In the genomic region with DNA sequence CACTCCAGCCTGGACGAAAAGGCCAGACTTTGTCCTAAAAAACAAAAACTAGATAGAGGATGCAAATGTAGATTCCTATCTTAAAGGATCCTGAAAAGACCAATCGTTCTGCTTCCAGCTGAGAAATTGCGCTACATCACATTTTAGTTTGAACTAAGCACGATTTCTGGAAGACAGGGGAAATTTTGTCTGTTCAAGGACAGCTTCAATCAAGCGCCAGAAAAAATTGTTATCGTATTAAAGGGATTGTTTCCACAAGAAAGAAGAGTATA, we compare ENCODE assay signal across 8 cellular contexts. TPM values are rescaled to one million over a fixed set of nuclear protein-coding genes. Genes with fewer than 3 reads are reported as not detected.
DNase-seq lines count a peak whose midpoint lies in the region; ATAC-seq, FAIRE-seq and TF ChIP-seq lines count a peak whose summit lies in the region.

No MANE protein-coding gene starts in this region.

- peak overlapping the region; percentile 93 to 97 (median 95) for H3K27ac Mint-ChIP-seq in CD4-positive, CD25-positive, alpha-beta regulatory T cell
- peak overlapping the region; percentile 92 for H3K27ac Mint-ChIP-seq in neural progenitor cell

- H3K4ac ChIP-seq in H1 (replicated peaks; ENCODE audit: insufficient read length, low read depth, low read length): no peak overlapping the region

- H3K79me1 ChIP-seq in H1 (ENCODE audit: low read depth, low read length): peaks cover 2% of the 10 kb centered on the region; the same call in 1 of the 2 replicates

- peaks cover 4% of the 10 kb centered on the region for H3K27me3 Mint-ChIP-seq in CD4-positive, CD25-positive, alpha-beta regulatory T cell
- peaks cover 14% of the 10 kb centered on the region for H3K27me3 Mint-ChIP-seq in neural progenitor cell (ENCODE audit: insufficient read depth, low read depth)

- peaks cover 39% of the 10 kb centered on the region for H3K4me1 ChIP-seq in CD4-positive, CD25-positive, alpha-beta regulatory T cell (ENCODE audit: control insufficient read depth, insufficient read depth, low read length, poor library complexity, severe bottlenecking)
- H3K4me1 ChIP-seq in NT2/D1 (ENCODE audit: insufficient read depth, insufficient read length) (no peaks in the 10 kb centered on the region), H1 (replicated peaks in 1 of 4; ENCODE audit: control insufficient read depth in 3 of 4, insufficient read depth in 4 of 4, low read length in 3 of 4) (no peaks in the 10 kb centered on the region; a peak in 1 of 7 replicates), neural progenitor cell (no peaks in the 10 kb centered on the region)

- no peak overlapping the region for H3K23ac ChIP-seq in H1 (ENCODE audit: insufficient read length)

- no peak for TF ChIP-seq RAD21 in H1 (IDR thresholded peaks at IDR 0.05 in 1 of 2, conservative IDR thresholded peaks at IDR 0.05 in 1 of 2; ENCODE audit: low read depth in 2 of 2, low read length in 2 of 2)

- ATAC-seq in CD4-positive, CD25-positive, alpha-beta regulatory T cell (ENCODE audit: low read depth in 2 of 2): no peak
- ATAC-seq in GM19328 (IDR thresholded peaks at IDR 0.05; ENCODE audit: unreplicated experiment): no peak

- H3K9ac ChIP-seq in NT2/D1 (ENCODE audit: insufficient read length, low read depth) (peak overlapping the region; percentile 54), H1 (replicated peaks in 1 of 4; ENCODE audit: extremely low read depth in 1 of 4, low read depth in 3 of 4, low read length in 3 of 4) (peak overlapping the region in 2 of 4 experiments; percentile 7 to 37; a peak in 2 of 7 replicates), neural progenitor cell (no peak overlapping the region)

- H2BK20ac ChIP-seq in H1 (ENCODE audit: low read length): no peak overlapping the region

- CTCF ChIA-PET in H1 (lab: Charles Lee; ENCODE audit: partially characterized antibody): interaction anchor here (1.3 to 2.1 kb wide), 2 partner anchors 12 to 15 kb away, joined by 4 to 7 read pairs; no protein-coding TSS in a partner anchor

- peak overlapping the region; percentile 69 for H3K27ac ChIP-seq in CD4-positive, CD25-positive, alpha-beta regulatory T cell (ENCODE audit: insufficient read depth, low read length, poor library complexity, severe bottlenecking)
- H3K27ac ChIP-seq in H1 (ENCODE audit: low read depth, low read length) (no peak overlapping the region), neural progenitor cell (no peak overlapping the region)

- peaks cover 23 to 48% (median 38%) of the 10 kb centered on the region in 4 donors for H3K4me1 Mint-ChIP-seq in CD4-positive, CD25-positive, alpha-beta regulatory T cell
- H3K4me1 Mint-ChIP-seq in neural progenitor cell: peaks cover 17% of the 10 kb centered on the region

- no peaks in the 10 kb centered on the region for H3K9me3 ChIP-seq in CD4-positive, CD25-positive, alpha-beta regulatory T cell (ENCODE audit: control insufficient read depth in 2 of 2, low read length in 2 of 2)
- H3K9me3 ChIP-seq in NT2/D1 (ENCODE audit: insufficient read depth, low read length) (peaks cover 9% of the 10 kb centered on the region), H1 (ENCODE audit: insufficient read depth in 2 of 2, low read depth in 1 of 2, low read length in 1 of 2) (peaks cover 0 to 2% of the 10 kb centered on the region in 2 experiments; a peak in 1 of 4 replicates), neural progenitor cell (ENCODE audit: low read depth) (no peaks in the 10 kb centered on the region)

- H4K20me1 ChIP-seq in H1 (replicated peaks in 1 of 2; ENCODE audit: control insufficient read depth in 1 of 2, insufficient read depth in 2 of 2, low read length in 2 of 2) (peaks cover 0 to 1% of the 10 kb centered on the region in 2 experiments), neural progenitor cell (ENCODE audit: low read depth) (no peaks in the 10 kb centered on the region)

- H3K4me3 Mint-ChIP-seq in CD4-positive, CD25-positive, alpha-beta regulatory T cell: peak overlapping the region; percentile 92 to 99 (median 96)
- H3K4me3 Mint-ChIP-seq in neural progenitor cell: peak overlapping the region; percentile 94

- 79% methylated on average over 6 of the region's 6 CpGs; no CpG with 5 or more reads in 1 of the 2 experiments for WGBS in H1 (ENCODE audit: extremely low coverage in 1 of 2, insufficient coverage in 1 of 2, insufficient read length in 1 of 2, insufficient replicate concordance in 2 of 2, low coverage in 1 of 2, low lambda C conversion rate in 2 of 2, missing lambda C conversion rate in 1 of 2), 2 experiments

- peak overlapping the region; percentile 15; the same call in 1 of the 2 replicates for H4K8ac ChIP-seq in H1 (ENCODE audit: extremely low read depth, insufficient read depth, low read length)

- H3K9me3 Mint-ChIP-seq in CD4-positive, CD25-positive, alpha-beta regulatory T cell: peaks cover 0 to 5% (median 0%) of the 10 kb centered on the region in 7 donors
- H3K9me3 Mint-ChIP-seq in neural progenitor cell: peaks cover 6% of the 10 kb centered on the region

- no peak overlapping the region for H3K18ac ChIP-seq in H1 (ENCODE audit: extremely low read depth, low read length)

- no peak overlapping the region for H3K14ac ChIP-seq in H1 (ENCODE audit: insufficient read length)

- no peak overlapping the region for H2BK5ac ChIP-seq in H1 (ENCODE audit: low read depth, low read length)

- no peaks in the 10 kb centered on the region for H3K27me3 ChIP-seq in CD4-positive, CD25-positive, alpha-beta regulatory T cell (ENCODE audit: control insufficient read depth, insufficient read depth, low read length)
- H3K27me3 ChIP-seq in NT2/D1 (ENCODE audit: insufficient read depth, insufficient read length) (no peaks in the 10 kb centered on the region), H1 (replicated peaks in 1 of 4; ENCODE audit: control insufficient read depth in 3 of 4, extremely low read depth in 1 of 4, insufficient read depth in 3 of 4, low read length in 3 of 4) (no peaks in the 10 kb centered on the region), neural progenitor cell (peaks cover 13% of the 10 kb centered on the region)

- TF ChIP-seq EP300 in H1 (IDR thresholded peaks at IDR 0.05; ENCODE audit: borderline replicate concordance in 1 of 2, low read depth in 2 of 2, low read length in 2 of 2): no peak

- H3K56ac ChIP-seq in H1 (replicated peaks; ENCODE audit: insufficient read length, low read depth, low read length): no peak overlapping the region

- peak in 1 of 3 donors; percentile 13 for DNase-seq in CD4-positive, CD25-positive, alpha-beta regulatory T cell
- no peak for DNase-seq in NT2/D1 (ENCODE audit: low read depth, low spot score)
- DNase-seq in H1 (ENCODE audit: low read depth in 1 of 2, low spot score in 2 of 2): no peak
- no peak for DNase-seq in neural progenitor cell (ENCODE audit: low spot score)
- no peak for DNase-seq in SHP77 treated with DMSO at 0.1 percent for 48 hours (lab: John Stamatoyannopoulos, UW)
- no peak for DNase-seq in GM12892 (ENCODE audit: insufficient read length)
- DNase-seq in SK-N-DZ (ENCODE audit: low spot score): no peak

- 0 out of 2 replicates have a peak, but pooled peaks cover 3% of the 10 kb centered on the region for H3K23me2 ChIP-seq in H1 (ENCODE audit: low read depth, low read length)

- FAIRE-seq in H1 (lab: Jason Lieb, UNC) (no peak), GM12892 (lab: Jason Lieb, UNC) (no peak)

- H3K4me2 ChIP-seq in H1 (ENCODE audit: insufficient read depth in 1 of 2, low read depth in 2 of 2, low read length in 2 of 2) (peak overlapping the region; percentile 65 to 69), neural progenitor cell (peak overlapping the region; percentile 93)

- H2BK12ac ChIP-seq in H1 (ENCODE audit: low read depth, low read length): no peak overlapping the region

- no peak overlapping the region for H2AK5ac ChIP-seq in H1 (ENCODE audit: low read depth, low read length)

- peaks cover 11% of the 10 kb centered on the region for H3F3A ChIP-seq in neural progenitor cell (ENCODE audit: low read depth)

- no peaks in the 10 kb centered on the region for H3K36me3 ChIP-seq in CD4-positive, CD25-positive, alpha-beta regulatory T cell (ENCODE audit: control insufficient read depth, insufficient read depth, low read length)
- peaks cover 15% of the 10 kb centered on the region for H3K36me3 ChIP-seq in NT2/D1 (ENCODE audit: insufficient read depth, insufficient read length, low read length)
- no peaks in the 10 kb centered on the region; a peak in 2 of 8 replicates for H3K36me3 ChIP-seq in H1 (ENCODE audit: control insufficient read depth in 2 of 4, insufficient read depth in 4 of 4, low read length in 3 of 4)
- peaks cover 3% of the 10 kb centered on the region for H3K36me3 ChIP-seq in neural progenitor cell

- H4K5ac ChIP-seq in H1 (ENCODE audit: insufficient read length, low read depth, low read length): no peak overlapping the region

- H4K91ac ChIP-seq in H1 (replicated peaks; ENCODE audit: insufficient read length, low read length): no peak overlapping the region

- TF ChIP-seq CTCF in H1 (IDR thresholded peaks at IDR 0.05; ENCODE audit: control extremely low read depth in 1 of 3, insufficient read depth in 1 of 3, low read depth in 1 of 3, low read length in 3 of 3) (no peak), neural progenitor cell (IDR thresholded peaks at IDR 0.05) (no peak)

- H2BK15ac ChIP-seq in H1 (ENCODE audit: low read length): no peak overlapping the region

- H2BK120ac ChIP-seq in H1 (replicated peaks; ENCODE audit: low read depth, low read length): no peak overlapping the region

- H3K79me2 ChIP-seq in H1 (ENCODE audit: control insufficient read depth in 1 of 2, insufficient read depth in 2 of 2, low read length in 2 of 2) (no peaks in the 10 kb centered on the region; a peak in 1 of 4 replicates), neural progenitor cell (ENCODE audit: low read depth) (peaks cover 23% of the 10 kb centered on the region)

- POLR2A ChIA-PET in H1 (lab: Charles Lee; ENCODE audit: partially characterized antibody): interaction anchor here (0.7 to 1.7 kb wide), 6 partner anchors 16 to 272 kb away, joined by 3 to 7 read pairs (median 3); a partner anchor contains a TSS

- H3K4me3 ChIP-seq in CD4-positive, CD25-positive, alpha-beta regulatory T cell (ENCODE audit: low read depth, low read length): peak overlapping the region; percentile 97
- H3K4me3 ChIP-seq in NT2/D1 (ENCODE audit: insufficient read length, low read depth) (peak overlapping the region; percentile 72), H1 (ENCODE audit: extremely low read depth in 1 of 4, insufficient read depth in 2 of 4, low read depth in 3 of 4, low read length in 4 of 4) (peak overlapping the region; percentile 61 to 78 (median 69); a peak in 7 of 8 replicates), neural progenitor cell (peak overlapping the region; percentile 68)

- H2AFZ ChIP-seq in H1 (ENCODE audit: low read length) (peak overlapping the region; percentile 97), neural progenitor cell (replicated peaks) (peak overlapping the region; percentile 96)

- H3K36me3 Mint-ChIP-seq in CD4-positive, CD25-positive, alpha-beta regulatory T cell: peaks cover 15% of the 10 kb centered on the region
- peaks cover 10% of the 10 kb centered on the region for H3K36me3 Mint-ChIP-seq in neural progenitor cell

- no peak for TF ChIP-seq POLR2A in H1 (IDR thresholded peaks at IDR 0.05; ENCODE audit: control extremely low read depth in 1 of 2, low read depth in 2 of 2, low read length in 2 of 2)
- TF ChIP-seq POLR2A in GM12892 (IDR thresholded peaks at IDR 0.05; ENCODE audit: low read depth, low read length): no peak

RNA-seq across cellular contexts. Expression of a gene that starts 0.7 kb away (rescaled TPM):
- total RNA-seq in CD4-positive, CD25-positive, alpha-beta regulatory T cell: 41.0 TPM
- 100 to 1,000 TPM in 3 of 4 donors, 10 to 100 TPM in 1; 93.7 to 139 (median 104) TPM for polyA plus RNA-seq in CD4-positive, CD25-positive, alpha-beta regulatory T cell
- total RNA-seq in H1 (2021; fragmentation: NEBNext Ultra II Directional; extraction: Animal tissue kit (Norgen Biotek cat#: 25700)): 9.0 and 10.2 TPM in 2 replicates
- polyA plus RNA-seq in H1 (2011; rRNA removed): 2.2 and 6.0 TPM in 2 replicates
- polyA plus RNA-seq in H1 (2011; cell fraction: cytosol; rRNA removed): 5.3 TPM
- polyA plus RNA-seq in H1 (2011; cell fraction: nucleus; rRNA removed): 1.1 TPM
- 5.4 to 9.4 TPM (median 7.3 TPM) in 4 replicates for polyA plus RNA-seq in H1 (2012, experiment 1 of 2)
- polyA plus RNA-seq in H1 (2012, experiment 2 of 2): 1.2 TPM
- 15.3 TPM for polyA plus RNA-seq in H1 (2013, experiment 1 of 2)
- 19.4 TPM for polyA plus RNA-seq in H1 (2013, experiment 2 of 2)
- 5.8 and 8.1 TPM in 2 replicates for polyA minus RNA-seq in H1 (2011; rRNA and poly(A)+ RNA removed)
- polyA minus RNA-seq in H1 (2011; cell fraction: cytosol; rRNA and poly(A)+ RNA removed): 5.6 TPM
- 4.5 TPM for polyA minus RNA-seq in H1 (2011; cell fraction: nucleus; rRNA and poly(A)+ RNA removed)
- total RNA-seq in neural progenitor cell (ENCODE audit: low replicate concordance): 30.6 and 30.8 TPM in 2 replicates
- polyA plus RNA-seq in GM12892 (2012; ENCODE audit: missing spikeins): 30.4 TPM
- polyA plus RNA-seq in SK-N-DZ (2014; cell fraction: cytosol; rRNA removed): 108 and 115 TPM in 2 replicates
- polyA plus RNA-seq in SK-N-DZ (2014; cell fraction: nucleus; rRNA removed): 51.3 and 60.0 TPM in 2 replicates

RNA-seq across cellular contexts. Expression of a gene that starts 30.7 kb away (rescaled TPM):
- 12.5 TPM for total RNA-seq in CD4-positive, CD25-positive, alpha-beta regulatory T cell
- polyA plus RNA-seq in CD4-positive, CD25-positive, alpha-beta regulatory T cell: 10 to 100 TPM; 16.8 to 23.1 (median 21.0) TPM
- total RNA-seq in H1 (2021; fragmentation: NEBNext Ultra II Directional; extraction: Animal tissue kit (Norgen Biotek cat#: 25700)): 27.6 and 29.3 TPM in 2 replicates
- polyA plus RNA-seq in H1 (2011; rRNA removed): 9.6 and 13.2 TPM in 2 replicates
- polyA plus RNA-seq in H1 (2011; cell fraction: cytosol; rRNA removed): 23.7 TPM
- polyA plus RNA-seq in H1 (2011; cell fraction: nucleus; rRNA removed): 6.6 TPM
- 32.8 to 41.6 TPM (median 35.5 TPM) in 4 replicates for polyA plus RNA-seq in H1 (2012, experiment 1 of 2)
- 6.6 TPM for polyA plus RNA-seq in H1 (2012, experiment 2 of 2)
- 30.6 TPM for polyA plus RNA-seq in H1 (2013, experiment 1 of 2)
- polyA plus RNA-seq in H1 (2013, experiment 2 of 2): 37.1 TPM
- polyA minus RNA-seq in H1 (2011; rRNA and poly(A)+ RNA removed): 9.2 and 10.6 TPM in 2 replicates
- polyA minus RNA-seq in H1 (2011; cell fraction: cytosol; rRNA and poly(A)+ RNA removed): 10.3 TPM
- 14.7 TPM for polyA minus RNA-seq in H1 (2011; cell fraction: nucleus; rRNA and poly(A)+ RNA removed)
- 10.2 and 18.0 TPM in 2 replicates for total RNA-seq in neural progenitor cell (ENCODE audit: low replicate concordance)
- 14.5 TPM for polyA plus RNA-seq in GM12892 (2012; ENCODE audit: missing spikeins)
- polyA plus RNA-seq in SK-N-DZ (2014; cell fraction: cytosol; rRNA removed): 9.2 and 10.7 TPM in 2 replicates
- 9.8 and 18.1 TPM in 2 replicates for polyA plus RNA-seq in SK-N-DZ (2014; cell fraction: nucleus; rRNA removed)
